Comparison of ENCODE assay signal across 32 cellular contexts in the genomic region with DNA sequence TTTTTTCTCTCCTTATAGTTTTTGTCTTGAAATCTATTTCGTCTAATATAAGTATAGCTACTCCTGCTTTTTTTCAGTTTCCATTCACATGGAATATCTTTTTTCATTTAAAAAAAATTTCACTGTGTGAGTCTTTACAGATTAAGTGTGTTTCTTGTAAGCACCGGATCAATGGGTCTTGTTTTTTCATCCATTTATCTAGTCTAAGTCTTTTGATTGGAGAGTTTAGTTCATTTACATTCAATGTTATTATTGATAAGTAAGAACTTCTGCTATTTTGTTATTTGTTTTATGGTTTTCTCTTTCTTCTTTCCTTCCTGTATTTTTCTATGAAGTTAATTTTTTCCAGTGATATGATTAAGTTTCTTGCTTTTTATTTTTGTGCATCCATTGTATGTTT.
"Had no signal": no experiment of that assay in that cellular context is flagged by ENCODE, and none has a peak within 500 bp of the region (broad histone marks: within the 10 kb centered on the region; RNA-seq: fewer than 3 reads in every experiment).

No MANE protein-coding gene starts in this region.

- H3K4me1 ChIP-seq: adrenal gland, ascending aorta, body of pancreas, breast epithelium had no signal

- DNase-seq: activated effector memory CD4-positive, alpha-beta T cell treated with anti-CD3 and anti-CD28 coated beads, Interleukin-2, amount 50 U/mL, for 16 hours; activated effector memory CD4-positive, alpha-beta T cell treated with Interleukin-2 at 50 U/mL for 16 hours; activated gamma-delta T cell; activated gamma-delta T cell treated with Interleukin-2 at 50 U/mL for 16 hours; activated naive CD4-positive, alpha-beta T cell; activated naive CD4-positive, alpha-beta T cell treated with anti-CD3 and anti-CD28 coated beads for 36 hours; activated naive CD4-positive, alpha-beta T cell treated with anti-CD3 and anti-CD28 coated beads, Interleukin-2, amount 10 ng/mL, durations not matched to agents 7 days and 5 days; activated naive CD4-positive, alpha-beta T cell treated with anti-CD3 and anti-CD28 coated beads, Interleukin-2, amount 50 U/mL, for 16 hours; activated naive CD4-positive, alpha-beta T cell treated with Interleukin-2 at 50 U/mL for 16 hours; activated naive CD8-positive, alpha-beta T cell treated with anti-CD3 and anti-CD28 coated beads for 36 hours; activated naive CD8-positive, alpha-beta T cell treated with anti-CD3 and anti-CD28 coated beads, Interleukin-2, amount 10 ng/mL, durations not matched to agents 7 days and 5 days; activated naive CD8-positive, alpha-beta T cell treated with anti-CD3 and anti-CD28 coated beads, Interleukin-2, amount 50 U/mL, for 24 hours; activated T-cell treated with anti-CD3 and anti-CD28 coated beads, Interleukin-2, amount 50 U/mL, for 24 hours; activated T-cell treated with anti-CD3 and anti-CD28 coated beads, Interleukin-2, amount 50 U/mL, for 4 hours; activated T-cell treated with anti-CD3 and anti-CD28 coated beads, Interleukin-2, amount 50 U/mL, for 48 hours; activated T-cell treated with anti-CD3 and anti-CD28 coated beads, Interleukin-2, amount 50 U/mL, for 72 hours; adrenal gland; amniotic stem cell; amygdala; anterior cingulate cortex; aorta; body of pancreas; brain microvascular endothelial cell; caudate nucleus; central memory CD4-positive, alpha-beta T cell; cerebellar nuclear complex had no signal

- H3K9me3 ChIP-seq: adrenal gland, ascending aorta, body of pancreas had no signal

- H3K4me3 ChIP-seq: adrenal gland, ascending aorta, body of pancreas, breast epithelium, cardiac muscle cell had no signal

- H3K27me3 ChIP-seq: adrenal gland, ascending aorta, body of pancreas, brain microvascular endothelial cell, breast epithelium, cardiac muscle cell had no signal

- ATAC-seq: activated naive CD4-positive, alpha-beta T cell treated with anti-CD3 and anti-CD28 coated beads, Interleukin-2, amount 50 U/mL, for 72 hours; activated naive CD8-positive, alpha-beta T cell treated with anti-CD3 and anti-CD28 coated beads, Interleukin-2, amount 50 U/mL, for 24 hours; activated T-cell treated with anti-CD3 and anti-CD28 coated beads, Interleukin-2, amount 50 U/mL, for 4 hours; activated T-cell treated with anti-CD3 and anti-CD28 coated beads, Interleukin-2, amount 50 U/mL, for 72 hours; activated T-helper 17 cell treated with anti-CD3 and anti-CD28 coated beads, Interleukin-2, amount 50 U/mL, for 72 hours; body of pancreas had no signal

- H3K27ac ChIP-seq: adrenal gland, ascending aorta, body of pancreas, brain microvascular endothelial cell, breast epithelium, cardiac muscle cell had no signal

- H3K36me3 ChIP-seq: adrenal gland, ascending aorta, brain microvascular endothelial cell, breast epithelium, cardiac muscle cell had no signal

- FAIRE-seq: bronchial epithelial cell had no signal
